In genomic region chr6:124793406-124793805, GRCh38 we compare ENCODE assay signal across 18 cellular contexts.
"Had no signal": no experiment of that assay in that cellular context is flagged by ENCODE, and none has a peak within 500 bp of the region (broad histone marks: within the 10 kb centered on the region; RNA-seq: fewer than 3 reads in every experiment).

No MANE protein-coding gene starts in this region.

- DNase-seq: activated CD4-positive, alpha-beta T cell treated with anti-CD3 and anti-CD28 coated beads for 48 hours; activated CD4-positive, alpha-beta T cell treated with anti-CD3 and anti-CD28 coated beads, Interleukin-2, amount 50 U/mL, for 4 hours; activated CD4-positive, CD25-positive, alpha-beta regulatory T cell treated with anti-CD3 and anti-CD28 coated beads, Interleukin-2, amount 50 U/mL, for 72 hours; activated CD8-positive, alpha-beta memory T cell treated with anti-CD3 and anti-CD28 coated beads, Interleukin-2, amount 50 U/mL, for 48 hours; activated CD8-positive, alpha-beta T cell treated with anti-CD3 and anti-CD28 coated beads, Interleukin-2, amount 10 ng/mL, durations not matched to agents 7 days and 5 days; activated T-cell treated with anti-CD3 and anti-CD28 coated beads, Interleukin-2, amount 50 U/mL, for 1 hour; amniotic stem cell; body of pancreas; central memory CD4-positive, alpha-beta T cell; MG63; NCI-H2029 treated with DMSO at 0.1 percent for 48 hours; NCI-H2171 treated with DMSO at 0.1 percent for 48 hours; NCI-H226; NCI-H510A; NCI-H526 treated with DMSO at 0.1 percent for 48 hours; SHP77 had no signal

- H3K4me3 ChIP-seq: ascending aorta, body of pancreas, MG63, SJSA1 had no signal
